In the genomic region with DNA sequence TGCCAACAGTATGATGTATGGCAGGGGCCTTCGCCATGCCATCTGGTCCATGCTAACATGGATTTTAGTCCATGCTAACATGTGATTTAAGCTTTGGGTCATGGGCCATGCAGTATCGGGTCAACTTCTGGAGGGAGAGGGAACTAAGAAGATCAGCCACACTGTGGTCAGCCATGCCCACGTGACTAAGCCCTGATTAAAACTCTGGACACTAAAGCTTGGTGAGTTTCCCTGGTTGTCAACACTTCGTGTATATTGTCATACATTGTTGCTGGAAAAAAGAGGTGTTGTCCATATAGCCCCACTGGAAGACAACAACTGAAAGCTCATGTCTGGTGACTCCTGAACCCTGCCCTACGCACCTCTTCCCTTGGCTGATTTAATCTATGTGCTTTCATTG, we compare ENCODE assay signal across 28 cellular contexts.
"Had no signal": no experiment of that assay in that cellular context is flagged by ENCODE, and none has a peak within 500 bp of the region (broad histone marks: within the 10 kb centered on the region; RNA-seq: fewer than 3 reads in every experiment).

No MANE protein-coding gene starts in this region.

- ATAC-seq: left colon; left lung; lower lobe of right lung; naive thymus-derived CD8-positive, alpha-beta T cell; pancreas; right cardiac atrium; sciatic nerve; stimulated activated effector memory CD8-positive, alpha-beta T cell treated with anti-CD3 and anti-CD28 coated beads, Interleukin-12 subunit alpha, Interleukin-12 subunit beta, amount 100 ng/mL, for 72 hours had no signal

- H3K9me3 ChIP-seq: left lung, lower lobe of right lung, pancreas, prostate gland, spleen, tibial nerve, upper lobe of left lung, vagina had no signal

- DNase-seq: hypothalamus; immature natural killer cell; kidney; left colon; left lung; lower lobe of right lung; mammary epithelial cell; mesenchymal stem cell; naive thymus-derived CD8-positive, alpha-beta T cell; nucleus accumbens; pancreas; posterior cingulate gyrus; retina; right cardiac atrium; small intestine; spleen; stimulated activated CD4-positive, alpha-beta T cell treated with anti-CD3 and anti-CD28 coated beads, Interleukin-4, amount 100 ng/mL, for 24 hours; stimulated activated naive CD4-positive, alpha-beta T cell; substantia nigra; upper lobe of left lung had no signal

- H3K27ac ChIP-seq: left lung, lower lobe of right lung, pancreas, prostate gland, spleen, tibial nerve, upper lobe of left lung, vagina had no signal

- H3K9me3 Mint-ChIP-seq: immature natural killer cell; naive thymus-derived CD8-positive, alpha-beta T cell; nephron; neural crest cell; stimulated activated effector memory CD8-positive, alpha-beta T cell treated with anti-CD3 and anti-CD28 coated beads, Interleukin-12 subunit alpha, Interleukin-12 subunit beta, amount 100 ng/mL, for 72 hours; stimulated activated naive CD8-positive, alpha-beta T cell treated with anti-CD3 and anti-CD28 coated beads, Interleukin-15, Interleukin-2, amounts not matched to agents 100 ng/mL and 50 ng/mL, for 24 hours had no signal

- H3K27me3 ChIP-seq: left lung, pancreas, upper lobe of left lung, vagina had no signal

- H3K4me3 ChIP-seq: left lung, lower lobe of right lung, pancreas, prostate gland, spleen, tibial nerve, upper lobe of left lung, vagina had no signal

- H3K36me3 ChIP-seq: left lung, lower lobe of right lung, pancreas, prostate gland, spleen, tibial nerve, upper lobe of left lung, vagina had no signal

- H3K27me3 Mint-ChIP-seq: naive thymus-derived CD8-positive, alpha-beta T cell; stimulated activated naive CD8-positive, alpha-beta T cell treated with anti-CD3 and anti-CD28 coated beads, Interleukin-15, Interleukin-2, amounts not matched to agents 100 ng/mL and 50 ng/mL, for 24 hours had no signal

- H3K4me3 Mint-ChIP-seq: immature natural killer cell; naive thymus-derived CD8-positive, alpha-beta T cell; nephron; neural crest cell; stimulated activated effector memory CD8-positive, alpha-beta T cell treated with anti-CD3 and anti-CD28 coated beads, Interleukin-12 subunit alpha, Interleukin-12 subunit beta, amount 100 ng/mL, for 72 hours; stimulated activated naive CD8-positive, alpha-beta T cell treated with anti-CD3 and anti-CD28 coated beads, Interleukin-15, Interleukin-2, amounts not matched to agents 100 ng/mL and 50 ng/mL, for 24 hours had no signal

- H3K4me1 Mint-ChIP-seq: nephron; stimulated activated effector memory CD8-positive, alpha-beta T cell treated with anti-CD3 and anti-CD28 coated beads, Interleukin-12 subunit alpha, Interleukin-12 subunit beta, amount 100 ng/mL, for 72 hours had no signal

- H3K36me3 Mint-ChIP-seq: immature natural killer cell; naive thymus-derived CD8-positive, alpha-beta T cell; stimulated activated effector memory CD8-positive, alpha-beta T cell treated with anti-CD3 and anti-CD28 coated beads, Interleukin-12 subunit alpha, Interleukin-12 subunit beta, amount 100 ng/mL, for 72 hours had no signal

- H3K27ac Mint-ChIP-seq: immature natural killer cell; nephron; stimulated activated effector memory CD8-positive, alpha-beta T cell treated with anti-CD3 and anti-CD28 coated beads, Interleukin-12 subunit alpha, Interleukin-12 subunit beta, amount 100 ng/mL, for 72 hours; stimulated activated naive CD8-positive, alpha-beta T cell treated with anti-CD3 and anti-CD28 coated beads, Interleukin-15, Interleukin-2, amounts not matched to agents 100 ng/mL and 50 ng/mL, for 24 hours had no signal

- H3K4me1 ChIP-seq: left lung, lower lobe of right lung, prostate gland, spleen, tibial nerve, upper lobe of left lung, vagina had no signal
